ENCODE assay signal across 19 cellular contexts in genomic region chr9:129400001-129400970, GRCh38.
A peak's percentile ranks its signal among the peaks of the same experiment; 100 is the strongest.
DNase-seq lines count a peak whose midpoint lies in the region; ATAC-seq and TF ChIP-seq lines count a peak whose summit lies in the region.
"Had no signal": no experiment of that assay in that cellular context is flagged by ENCODE, and none has a peak within 500 bp of the region (broad histone marks: within the 10 kb centered on the region; RNA-seq: fewer than 3 reads in every experiment).

No MANE protein-coding gene starts in this region.

- H3K27me3 ChIP-seq in WERI-Rb-1 (ENCODE audit: insufficient read depth, low read depth, severe bottlenecking) (no peaks in the 10 kb centered on the region), esophagus squamous epithelium (no peaks in the 10 kb centered on the region), upper lobe of right lung (no peaks in the 10 kb centered on the region)
- H3K27me3 ChIP-seq: heart right ventricle had no signal

- peaks cover 4% of the 10 kb centered on the region for H3K27me3 Mint-ChIP-seq in nephron progenitor cell (ENCODE audit: low read depth, poor library complexity)
- no peaks in the 10 kb centered on the region for H3K27me3 Mint-ChIP-seq in activated CD8-positive, alpha-beta T cell treated with anti-CD3 and anti-CD28 coated beads, Interleukin-2, amount 10 ng/mL, durations not matched to agents 7 days and 5 days (ENCODE audit: low read depth)
- H3K27me3 Mint-ChIP-seq: central memory CD8-positive, alpha-beta T cell had no signal

- no peak for ATAC-seq in upper lobe of right lung
- no peak for ATAC-seq in activated CD8-positive, alpha-beta T cell treated with anti-CD3 and anti-CD28 coated beads, Interleukin-2, amount 10 ng/mL, durations not matched to agents 7 days and 5 days

- TF ChIP-seq CTCF in WERI-Rb-1 (IDR thresholded peaks at IDR 0.05; ENCODE audit: low read depth, low read length): no peak
- no peak for TF ChIP-seq CTCF in esophagus squamous epithelium (IDR thresholded peaks at IDR 0.05)
- TF ChIP-seq CTCF in nephron progenitor cell (IDR thresholded peaks at IDR 0.05): no peak
- no peak for TF ChIP-seq CTCF in upper lobe of right lung (IDR thresholded peaks at IDR 0.05)

- CTCF ChIA-PET in activated CD8-positive, alpha-beta T cell treated with anti-CD3 and anti-CD28 coated beads, Interleukin-2, amount 10 ng/mL, durations not matched to agents 7 days and 5 days (lab: Charles Lee): no interaction called here

- H3K36me3 ChIP-seq in WERI-Rb-1 (no peaks in the 10 kb centered on the region), esophagus squamous epithelium (no peaks in the 10 kb centered on the region), upper lobe of right lung (no peaks in the 10 kb centered on the region)
- H3K36me3 ChIP-seq: heart right ventricle, neutrophil had no signal

- intact Hi-C loops in esophagus squamous epithelium (cut with DNase I): no loop called here
- intact Hi-C loops in upper lobe of right lung (cut with DNase I): loop anchor here (5.0 kb wide), 1 partner anchor 447 kb away; no protein-coding TSS in a partner anchor

- 81 to 82% methylated on average over 16 to 20 of the region's 44 CpGs for WGBS in esophagus squamous epithelium, 2 donors

- H3K27ac ChIP-seq in WERI-Rb-1 (peak overlapping the region; percentile 7; the same call in 1 of the 2 replicates), esophagus squamous epithelium (peak overlapping the region in 3 of 4 donors; percentile 52 to 76 (median 70)), upper lobe of right lung (no peak overlapping the region)
- H3K27ac ChIP-seq: neutrophil had no signal

- H3K4me3 ChIP-seq in WERI-Rb-1 (ENCODE audit: low read depth, low read length) (no peak overlapping the region), esophagus squamous epithelium (no peak overlapping the region), upper lobe of right lung (no peak overlapping the region)
- H3K4me3 ChIP-seq: heart right ventricle had no signal

- no peaks in the 10 kb centered on the region for H3K9me3 ChIP-seq in WERI-Rb-1 (ENCODE audit: severe bottlenecking)
- H3K9me3 ChIP-seq in esophagus squamous epithelium: no peaks in the 10 kb centered on the region
- H3K9me3 ChIP-seq in upper lobe of right lung: no peaks in the 10 kb centered on the region
- H3K9me3 ChIP-seq: heart right ventricle, neutrophil had no signal

- TF ChIP-seq POLR2A in esophagus squamous epithelium (IDR thresholded peaks at IDR 0.05): no peak

- peak overlapping the region; percentile 44 for H3K27ac Mint-ChIP-seq in nephron progenitor cell
- no peak overlapping the region for H3K27ac Mint-ChIP-seq in activated CD8-positive, alpha-beta T cell treated with anti-CD3 and anti-CD28 coated beads, Interleukin-2, amount 10 ng/mL, durations not matched to agents 7 days and 5 days
- H3K27ac Mint-ChIP-seq: T-helper 2 cell treated with Interferon-gamma antibody and Interleukin-4, amounts not matched to agents 5 μg/mL and 100 μg/mL, for 36 hours had no signal

- DNase-seq in WERI-Rb-1: no peak
- no peak for DNase-seq in esophagus squamous epithelium (lab: John Stamatoyannopoulos, UW)
- DNase-seq in nephron progenitor cell: no peak
- DNase-seq in upper lobe of right lung: peak; percentile 51
- DNase-seq in hippocampal formation (lab: John Stamatoyannopoulos, UW): no peak
- DNase-seq in glomerular visceral epithelial cell (ENCODE audit: extremely low spot score): no peak
- DNase-seq in activated CD8-positive, alpha-beta T cell treated with anti-CD3 and anti-CD28 coated beads, Interleukin-2, amount 10 ng/mL, durations not matched to agents 7 days and 5 days: no peak
- DNase-seq: activated CD4-positive, CD25-positive, alpha-beta regulatory T cell; Calu3; effector memory CD4-positive, alpha-beta T cell; heart right ventricle; midbrain; NCI-H1105; NCI-H748 treated with DMSO at 0.1 percent for 48 hours; OCI-M1; stimulated activated CD4-positive, alpha-beta T cell treated with anti-CD3 and anti-CD28 coated beads, Interleukin-2, amount 100 ng/mL, for 24 hours had no signal

- POLR2A ChIA-PET in activated CD8-positive, alpha-beta T cell treated with anti-CD3 and anti-CD28 coated beads, Interleukin-2, amount 10 ng/mL, durations not matched to agents 7 days and 5 days (lab: Charles Lee): no interaction called here

- H3K4me1 Mint-ChIP-seq in nephron progenitor cell: peaks cover 34% of the 10 kb centered on the region
- peaks cover 9% of the 10 kb centered on the region for H3K4me1 Mint-ChIP-seq in activated CD8-positive, alpha-beta T cell treated with anti-CD3 and anti-CD28 coated beads, Interleukin-2, amount 10 ng/mL, durations not matched to agents 7 days and 5 days (ENCODE audit: low read depth)

- H3K36me3 Mint-ChIP-seq in nephron progenitor cell (ENCODE audit: low read depth): no peaks in the 10 kb centered on the region
- H3K36me3 Mint-ChIP-seq in activated CD8-positive, alpha-beta T cell treated with anti-CD3 and anti-CD28 coated beads, Interleukin-2, amount 10 ng/mL, durations not matched to agents 7 days and 5 days (ENCODE audit: low read depth): no peaks in the 10 kb centered on the region

- H3K4me1 ChIP-seq in esophagus squamous epithelium: peaks cover 9 to 42% (median 27%) of the 10 kb centered on the region in 3 donors
- H3K4me1 ChIP-seq in upper lobe of right lung: no peaks in the 10 kb centered on the region

- no peak overlapping the region for H3K4me3 Mint-ChIP-seq in nephron progenitor cell
- no peak overlapping the region for H3K4me3 Mint-ChIP-seq in activated CD8-positive, alpha-beta T cell treated with anti-CD3 and anti-CD28 coated beads, Interleukin-2, amount 10 ng/mL, durations not matched to agents 7 days and 5 days
- H3K4me3 Mint-ChIP-seq: central memory CD8-positive, alpha-beta T cell; T-helper 2 cell treated with Interferon-gamma antibody and Interleukin-4, amounts not matched to agents 5 μg/mL and 100 μg/mL, for 36 hours had no signal

- no peaks in the 10 kb centered on the region for H3K9me3 Mint-ChIP-seq in nephron progenitor cell
- no peaks in the 10 kb centered on the region for H3K9me3 Mint-ChIP-seq in activated CD8-positive, alpha-beta T cell treated with anti-CD3 and anti-CD28 coated beads, Interleukin-2, amount 10 ng/mL, durations not matched to agents 7 days and 5 days (ENCODE audit: insufficient read depth)
- H3K9me3 Mint-ChIP-seq: central memory CD8-positive, alpha-beta T cell; T-helper 2 cell treated with Interferon-gamma antibody and Interleukin-4, amounts not matched to agents 5 μg/mL and 100 μg/mL, for 36 hours had no signal
